25 cellular contexts compared by ENCODE assay signal in the genomic region with DNA sequence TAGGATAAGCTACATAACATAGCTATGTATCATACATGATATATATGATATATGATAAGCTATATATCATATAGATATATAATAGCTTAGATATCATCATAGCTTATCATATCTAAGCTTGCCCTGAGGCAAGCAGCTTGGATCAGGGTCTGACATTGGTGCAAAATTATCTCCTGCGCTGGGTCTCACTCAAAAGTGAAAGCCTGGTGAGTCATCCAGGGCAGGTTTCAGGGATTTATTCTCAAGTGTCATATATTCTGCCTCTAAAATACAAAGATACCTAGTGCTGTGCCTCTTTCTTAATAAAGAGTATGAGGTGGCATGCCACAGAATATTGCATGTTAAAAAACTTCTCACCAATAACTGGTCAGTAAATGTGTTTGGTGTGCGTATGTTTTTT.
"Had no signal": no experiment of that assay in that cellular context is flagged by ENCODE, and none has a peak within 500 bp of the region (broad histone marks: within the 10 kb centered on the region; RNA-seq: fewer than 3 reads in every experiment).

No MANE protein-coding gene starts in this region.

- DNase-seq: stimulated activated CD4-positive, alpha-beta T cell treated with anti-CD3 and anti-CD28 coated beads, Interleukin-2, amount 100 ng/mL, for 48 hours; stimulated activated CD4-positive, alpha-beta T cell treated with anti-CD3 and anti-CD28 coated beads, Interleukin-4, amount 100 ng/mL, for 1 hour; stimulated activated CD4-positive, alpha-beta T cell treated with anti-CD3 and anti-CD28 coated beads, Interleukin-4, amount 100 ng/mL, for 24 hours; stimulated activated CD4-positive, alpha-beta T cell treated with anti-CD3 and anti-CD28 coated beads, Interleukin-4, amount 100 ng/mL, for 4 hours; stimulated activated CD8-positive, alpha-beta memory T cell treated with anti-CD3 and anti-CD28 coated beads, Interleukin-4, amount 100 ng/mL, for 48 hours; stimulated activated naive B cell treated with anti-CD40 and anti-IgM and Interleukin-4, amounts not matched to agents 10 μg/mL and 1 μg/mL and 100 μg/mL, for 72 hours; stimulated activated naive CD4-positive, alpha-beta T cell; stimulated activated naive CD4-positive, alpha-beta T cell treated with Interleukin-2 at 50 U/mL for 16 hours; stimulated activated naive CD8-positive, alpha-beta T cell treated with anti-CD3 and anti-CD28 coated beads, Interleukin-15, amount 100 ng/mL, for 72 hours; stimulated activated naive CD8-positive, alpha-beta T cell treated with anti-CD3 and anti-CD28 coated beads, Interleukin-15, Interleukin-2, amounts not matched to agents 100 U/mL and 50 U/mL, for 24 hours; stomach; substantia nigra; testis; thyroid gland; tibial artery; transverse colon; upper lobe of left lung; upper lobe of right lung; uterus had no signal

- H3K36me3 ChIP-seq: stomach, suprapubic skin, thoracic aorta, thyroid gland, tibial artery, tibial nerve, transverse colon, upper lobe of left lung, upper lobe of right lung, vagina had no signal

- H3K4me3 ChIP-seq: stomach, suprapubic skin, testis, thoracic aorta, thyroid gland, tibial artery, tibial nerve, transverse colon, upper lobe of left lung, upper lobe of right lung, uterus, vagina had no signal

- H3K9me3 ChIP-seq: stomach, suprapubic skin, testis, thoracic aorta, thyroid gland, tibial artery, tibial nerve, transverse colon, upper lobe of left lung, upper lobe of right lung, uterus, vagina had no signal

- ATAC-seq: stimulated activated effector memory CD8-positive, alpha-beta T cell treated with anti-CD3 and anti-CD28 coated beads, Interleukin-12 subunit alpha, Interleukin-12 subunit beta, amount 100 ng/mL, for 72 hours; stimulated activated memory B cell treated with anti-CD40 and anti-IgM and Interleukin-4, amounts not matched to agents 10 μg/mL and 1 μg/mL and 100 μg/mL, for 72 hours; stimulated activated naive B cell treated with anti-CD40 and anti-IgM and Interleukin-4, amounts not matched to agents 10 μg/mL and 1 μg/mL and 100 μg/mL, for 72 hours; stimulated activated naive CD8-positive, alpha-beta T cell treated with anti-CD3 and anti-CD28 coated beads, Interleukin-15, amount 100 ng/mL, for 72 hours; stimulated activated naive CD8-positive, alpha-beta T cell treated with anti-CD3 and anti-CD28 coated beads, Interleukin-15, Interleukin-2, amounts not matched to agents 100 U/mL and 50 U/mL, for 24 hours; upper lobe of right lung had no signal

- H3K27me3 ChIP-seq: stomach, suprapubic skin, testis, thyroid gland, tibial artery, tibial nerve, transverse colon, upper lobe of left lung, upper lobe of right lung, uterus, vagina had no signal

- H3K27ac ChIP-seq: stomach, suprapubic skin, testis, thoracic aorta, thyroid gland, tibial artery, tibial nerve, transverse colon, upper lobe of left lung, upper lobe of right lung, uterus, vagina had no signal

- H3K4me1 ChIP-seq: stomach, suprapubic skin, testis, thyroid gland, tibial artery, tibial nerve, transverse colon, upper lobe of left lung, upper lobe of right lung, uterus, vagina had no signal
